9 cellular contexts compared by ENCODE assay signal in the genomic region with DNA sequence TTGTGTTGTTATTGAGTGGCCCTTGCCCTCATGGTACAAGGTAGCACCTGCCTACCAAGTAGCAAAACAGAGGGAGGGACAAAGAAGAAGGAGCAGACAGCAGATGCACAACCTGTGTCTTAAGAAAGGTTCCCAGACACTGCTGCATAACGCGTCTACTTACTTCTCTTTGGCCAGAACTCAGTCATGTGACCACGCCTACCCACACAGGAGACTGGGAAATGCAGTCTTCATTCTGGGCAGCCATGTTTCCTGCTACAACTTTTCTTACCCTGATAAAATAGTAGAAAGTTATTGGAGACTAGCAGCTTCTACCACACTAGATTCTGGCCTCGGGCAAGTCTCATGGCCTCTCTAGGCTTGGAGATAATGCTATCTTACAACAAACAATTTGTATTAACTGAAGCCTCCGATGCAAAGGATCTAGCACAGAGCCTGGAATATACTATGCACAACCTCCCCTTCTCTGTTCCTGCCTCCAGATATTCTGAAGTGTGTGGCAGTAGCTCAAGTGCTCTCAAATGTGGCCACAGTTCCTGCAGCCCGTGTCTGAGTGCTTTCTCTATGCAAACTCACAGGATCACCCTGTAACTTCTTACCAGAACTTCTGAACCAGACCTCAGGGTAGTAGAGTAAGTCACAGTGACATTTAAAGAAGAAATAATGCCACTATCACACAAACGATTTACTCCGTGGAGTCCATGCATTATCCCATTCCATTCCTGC. TPM values are rescaled to one million over a fixed set of nuclear protein-coding genes. Genes with fewer than 3 reads are reported as not detected.
DNase-seq lines count a peak whose midpoint lies in the region; ATAC-seq, FAIRE-seq and TF ChIP-seq lines count a peak whose summit lies in the region.
"Had no signal": no experiment of that assay in that cellular context is flagged by ENCODE, and none has a peak within 500 bp of the region (broad histone marks: within the 10 kb centered on the region; RNA-seq: fewer than 3 reads in every experiment).

No MANE protein-coding gene starts in this region.

- POLR2A ChIA-PET in GM12878 (lab: Charles Lee) = interaction anchor here (1.5 to 12.6 kb wide), 5 partner anchors 16 to 65 kb away, joined by 5 to 168 read pairs (median 16); no protein-coding TSS in a partner anchor

- TF ChIP-seq CTCF in GM12878 (IDR thresholded peaks at IDR 0.05 in 2 of 3, conservative IDR thresholded peaks at IDR 0.05 in 1 of 3; ENCODE audit: control insufficient read depth in 2 of 3, extremely low read depth in 1 of 3, insufficient read depth in 1 of 3, low read depth in 3 of 3, low read length in 3 of 3) = no peak

- SMC1A ChIA-PET in GM12878 (lab: Charles Lee; ENCODE audit: uncharacterized antibody, unreplicated experiment) = interaction anchor here (1.0 to 30.2 kb wide), 10 partner anchors 10 to 430 kb away, joined by 3 to 590 read pairs (median 8); a partner anchor contains a TSS

- H3K36me3 ChIP-seq in HUES6 (ENCODE audit: control insufficient read depth, insufficient read depth, low read length) (no peaks in the 10 kb centered on the region), GM12878 (ENCODE audit: control insufficient read depth in 2 of 2, insufficient read depth in 2 of 2, low read length in 1 of 2) (no peaks in the 10 kb centered on the region)

- WGBS in GM12878 (ENCODE audit: insufficient coverage, insufficient replicate concordance, low lambda C conversion rate, missing lambda C conversion rate) = 48% methylated on average over 8 of the region's 8 CpGs

- peak; percentile 31 for FAIRE-seq in GM12878 (lab: Jason Lieb, UNC)

- no peak overlapping the region; the same call in 1 of the 2 replicates for H3K4me2 ChIP-seq in GM12878 (ENCODE audit: control insufficient read depth, insufficient read depth)

- in situ Hi-C loops in GM12878 (cut with MboI) = loop anchor here (5.0 kb wide), 4 partner anchors 66 to 431 kb away; no protein-coding TSS in a partner anchor

- ATAC-seq in GM12878 (peak; percentile 55), left lobe of liver (peak; percentile 35), GM21360 (IDR thresholded peaks at IDR 0.05; ENCODE audit: unreplicated experiment) (no peak), HG02763 (IDR thresholded peaks at IDR 0.05; ENCODE audit: unreplicated experiment) (no peak)

- intact Hi-C loops in GM12878 (cut with micrococcal nuclease; ENCODE audit: unreplicated experiment) = loop anchor here (5.0 kb wide), 1 partner anchor 171 kb away; no protein-coding TSS in a partner anchor

- DNase-seq in GDM1 (lab: John Stamatoyannopoulos, UW) (peak; percentile 53), T-helper 1 cell (peak; percentile 49 to 78 (median 69)), GM12878 (ENCODE audit: low read depth, low spot score) (no peak), left lobe of liver (ENCODE audit: low spot score) (peak; percentile 50)
- peak; percentile 42 to 59 for DNase-seq in stimulated activated CD8-positive, alpha-beta memory T cell treated with anti-CD3 and anti-CD28 coated beads, Interleukin-7, amount 100 ng/mL, for 4 hours (ENCODE audit: low read depth in 2 of 2)

- H3K9me3 ChIP-seq in HUES6 (ENCODE audit: control insufficient read depth, insufficient read depth, low read depth, low read length) = no peaks in the 10 kb centered on the region
- no peaks in the 10 kb centered on the region for H3K9me3 ChIP-seq in GM12878 (replicated peaks; ENCODE audit: control insufficient read depth, insufficient read depth, low read length)

- no peaks in the 10 kb centered on the region for H4K20me1 ChIP-seq in GM12878 (ENCODE audit: control insufficient read depth, insufficient read depth)

- TF ChIP-seq RAD21 in GM12878 (IDR thresholded peaks at IDR 0.05; ENCODE audit: insufficient read depth, low read depth, low read length) = no peak

- H3K79me2 ChIP-seq in GM12878 (ENCODE audit: control insufficient read depth, insufficient read depth, low read length) = peaks cover 7% of the 10 kb centered on the region

- peak overlapping the region; percentile 85 for H2AFZ ChIP-seq in GM12878 (ENCODE audit: control insufficient read depth, low read depth, low read length)

- no peak for TF ChIP-seq EP300 in GM12878 (IDR thresholded peaks at IDR 0.05; ENCODE audit: borderline replicate concordance in 1 of 2, control insufficient read depth in 1 of 2, low read depth in 2 of 2, low read length in 2 of 2)

- BruUV-seq in GM12878 (replicated peaks; lab: Mats Ljungman, UMichigan) = TSS peak; percentile 38

- peaks cover 20% of the 10 kb centered on the region for H3K4me1 ChIP-seq in HUES6 (ENCODE audit: control insufficient read depth, insufficient read depth, low read length)
- H3K4me1 ChIP-seq in GM12878 (ENCODE audit: control insufficient read depth, insufficient read depth, low read length) = peaks cover 25% of the 10 kb centered on the region

- H3K27ac ChIP-seq in HUES6 (ENCODE audit: low read depth, low read length) (no peak overlapping the region), GM12878 (ENCODE audit: control insufficient read depth, insufficient read depth) (no peak overlapping the region)

- CTCF ChIA-PET in GM12878 (lab: Yijun Ruan, JAX) = interaction anchor here (0.5 to 15.2 kb wide), 21 partner anchors 12 to 407 kb away, joined by 3 to 854 read pairs (median 12); a partner anchor contains a TSS

- H3K4me3 ChIP-seq in HUES6 (ENCODE audit: low read depth, low read length) (peak overlapping the region; percentile 20; the same call in 1 of the 2 replicates), GM12878 (no peak overlapping the region)

- H3K9ac ChIP-seq in HUES6 (ENCODE audit: low read length) (no peak overlapping the region), GM12878 (ENCODE audit: control insufficient read depth, insufficient read depth, low read length) (no peak overlapping the region)

- peaks cover 31% of the 10 kb centered on the region for H3K27me3 ChIP-seq in HUES6 (ENCODE audit: control insufficient read depth, insufficient read depth, low read length)
- H3K27me3 ChIP-seq in GM12878 (replicated peaks in 1 of 2; ENCODE audit: control insufficient read depth in 2 of 2, insufficient read depth in 2 of 2, low read length in 1 of 2) = no peaks in the 10 kb centered on the region

- TF ChIP-seq POLR2A in GM12878 (IDR thresholded peaks at IDR 0.05; ENCODE audit: low read depth, low read length) = no peak

- RAD21 ChIA-PET in GM12878 (lab: Charles Lee; ENCODE audit: unreplicated experiment) = interaction anchor here (0.9 to 30.0 kb wide), 12 partner anchors 15 to 217 kb away, joined by 3 to 501 read pairs (median 7); a partner anchor contains a TSS

TF ChIP-seq in GM12878, 131 proteins besides CTCF, POLR2A, EP300 and RAD21 (continues in another document):
- TF ChIP-seq ZZZ3 (IDR thresholded peaks at IDR 0.05; ENCODE audit: control insufficient read depth, insufficient read length, low read depth) (no peak), RUNX3 (IDR thresholded peaks at IDR 0.05; ENCODE audit: low read length) (peak; percentile 64; the same call in 1 of the 2 replicates), SUPT20H (IDR thresholded peaks at IDR 0.05; ENCODE audit: borderline replicate concordance, control insufficient read depth, low read depth, low read length) (no peak)
- TF ChIP-seq, protein P1, sequence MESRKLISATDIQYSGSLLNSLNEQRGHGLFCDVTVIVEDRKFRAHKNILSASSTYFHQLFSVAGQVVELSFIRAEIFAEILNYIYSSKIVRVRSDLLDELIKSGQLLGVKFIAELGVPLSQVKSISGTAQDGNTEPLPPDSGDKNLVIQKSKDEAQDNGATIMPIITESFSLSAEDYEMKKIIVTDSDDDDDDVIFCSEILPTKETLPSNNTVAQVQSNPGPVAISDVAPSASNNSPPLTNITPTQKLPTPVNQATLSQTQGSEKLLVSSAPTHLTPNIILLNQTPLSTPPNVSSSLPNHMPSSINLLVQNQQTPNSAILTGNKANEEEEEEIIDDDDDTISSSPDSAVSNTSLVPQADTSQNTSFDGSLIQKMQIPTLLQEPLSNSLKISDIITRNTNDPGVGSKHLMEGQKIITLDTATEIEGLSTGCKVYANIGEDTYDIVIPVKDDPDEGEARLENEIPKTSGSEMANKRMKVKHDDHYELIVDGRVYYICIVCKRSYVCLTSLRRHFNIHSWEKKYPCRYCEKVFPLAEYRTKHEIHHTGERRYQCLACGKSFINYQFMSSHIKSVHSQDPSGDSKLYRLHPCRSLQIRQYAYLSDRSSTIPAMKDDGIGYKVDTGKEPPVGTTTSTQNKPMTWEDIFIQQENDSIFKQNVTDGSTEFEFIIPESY (IDR thresholded peaks at IDR 0.05) = no peak

RNA-seq across cellular contexts. Expression of a gene that starts 34.1 kb away (rescaled TPM):
- 76.6 and 80.8 TPM in 2 replicates for total RNA-seq in GM12878 (2013; cell fraction: nucleolus; rRNA removed)
- total RNA-seq in GM12878 (2014; rRNA removed) (127 and 144 TPM in 2 replicates), GM12878 (2014; rRNA removed; fragmentation: Illumina TruSeq; extraction: Trizol) (66.4 and 68.1 TPM in 2 replicates), GM12878 (2021) (109 TPM in 2 replicates), left lobe of liver (2.8 TPM)
- polyA plus RNA-seq in GM12878 (2011; ENCODE audit: low read depth) = 33.7 TPM
- polyA plus RNA-seq in GM12878 (2011; rRNA removed) (131 and 136 TPM in 2 replicates), GM12878 (2014; fragmentation: Illumina TruSeq; extraction: Trizol) (93.3 and 104 TPM in 2 replicates), GM12878 (2014; fragmentation: Nextera tagmentation; extraction: Ambion mirVana) (10 to 100 TPM; 23.3 to 37.2 TPM), GM12878 (2014; rRNA removed) (160 and 187 TPM in 2 replicates), GM12878 (2016; fragmentation: Nextera tagmentation; extraction: Ambion mirVana) (100 to 1,000 TPM in 1 of 2 experiments, 10 to 100 TPM in 1; 91.0 to 103 TPM)
- 145 and 154 TPM in 2 replicates for polyA plus RNA-seq in GM12878 (2011; cell fraction: cytosol; rRNA removed)
- 101 and 145 TPM in 2 replicates for polyA plus RNA-seq in GM12878 (2011; cell fraction: nucleus; rRNA removed)
- 41.9 and 88.4 TPM in 2 replicates for polyA plus RNA-seq in GM12878 (2012)
- polyA minus RNA-seq in GM12878 (2011; rRNA and poly(A)+ RNA removed) = 90.9 and 155 TPM in 2 replicates
- polyA minus RNA-seq in GM12878 (2011; cell fraction: cytosol; rRNA and poly(A)+ RNA removed) = 84.2 and 93.8 TPM in 2 replicates
- polyA minus RNA-seq in GM12878 (2011; cell fraction: nucleus; rRNA and poly(A)+ RNA removed) = 110 and 138 TPM in 2 replicates

RNA-seq across cellular contexts. Expression of a gene that starts 41.7 kb away (rescaled TPM):
- total RNA-seq in GM12878 (2013; cell fraction: nucleolus; rRNA removed) = 3.7 and 5.3 TPM in 2 replicates
- total RNA-seq in GM12878 (2014; rRNA removed) = 1.4 and 2.5 TPM in 2 replicates
- 0.89 and 1.0 TPM in 2 replicates for total RNA-seq in GM12878 (2014; rRNA removed; fragmentation: Illumina TruSeq; extraction: Trizol)
- total RNA-seq in GM12878 (2021) = 1.1 and 2.1 TPM in 2 replicates
- 0.21 TPM for polyA plus RNA-seq in GM12878 (2011; ENCODE audit: low read depth)
- polyA plus RNA-seq in GM12878 (2011; rRNA removed) = 0.23 and 0.39 TPM in 2 replicates
- 0.32 and 0.43 TPM in 2 replicates for polyA plus RNA-seq in GM12878 (2011; cell fraction: cytosol; rRNA removed)
- 2.1 and 2.4 TPM in 2 replicates for polyA plus RNA-seq in GM12878 (2011; cell fraction: nucleus; rRNA removed)
- 0.65 and 1.1 TPM in 2 replicates for polyA plus RNA-seq in GM12878 (2012)
- 0.43 and 0.63 TPM in 2 replicates for polyA plus RNA-seq in GM12878 (2014; fragmentation: Illumina TruSeq; extraction: Trizol)
- polyA plus RNA-seq in GM12878 (2014; fragmentation: Nextera tagmentation; extraction: Ambion mirVana) = under 1 TPM; 0.02 to 0.27 TPM
- polyA plus RNA-seq in GM12878 (2014; rRNA removed) = 1.0 and 1.3 TPM in 2 replicates
- under 1 TPM; 0.32 to 0.96 TPM for polyA plus RNA-seq in GM12878 (2016; fragmentation: Nextera tagmentation; extraction: Ambion mirVana)
- polyA minus RNA-seq in GM12878 (2011; rRNA and poly(A)+ RNA removed) = 0.73 and 1.8 TPM in 2 replicates
- 1.2 TPM in 1 of 2 replicates, not detected in the other for polyA minus RNA-seq in GM12878 (2011; cell fraction: cytosol; rRNA and poly(A)+ RNA removed)
- 1.7 and 2.7 TPM in 2 replicates for polyA minus RNA-seq in GM12878 (2011; cell fraction: nucleus; rRNA and poly(A)+ RNA removed)
- 0.28 TPM for total RNA-seq in left lobe of liver
- total RNA-seq: pulmonary artery endothelial cell had no signal

Comparison
In these comparisons a context has a peak if more than half of its experiments do, and no peak if none do; other contexts are left out.
1. ATAC-seq: peak in GM12878 (single experiment) and left lobe of liver (single experiment); none in GM21360 (single experiment) and HG02763 (single experiment).
2. RNA of a gene that starts 34.1 kb away (total RNA-seq): 66.4 to 144 TPM in GM12878; 2.8 TPM in left lobe of liver (single experiment); every median in the first group is over 10 times any median in the second.